In genomic region chr2:110744429-110744828, GRCh38 we compare ENCODE assay signal across 29 cellular contexts. TPM values are rescaled to one million over a fixed set of nuclear protein-coding genes. Genes with fewer than 3 reads are reported as not detected.
A peak's percentile ranks its signal among the peaks of the same experiment; 100 is the strongest.
DNase-seq lines count a peak whose midpoint lies in the region; ATAC-seq, FAIRE-seq and TF ChIP-seq lines count a peak whose summit lies in the region.
"Had no signal": no experiment of that assay in that cellular context is flagged by ENCODE, and none has a peak within 500 bp of the region (broad histone marks: within the 10 kb centered on the region; RNA-seq: fewer than 3 reads in every experiment).

No MANE protein-coding gene starts in this region.

- in situ Hi-C loops in K562 (cut with MboI) = loop anchor here (5.0 kb wide), 1 partner anchor 52 kb away; no protein-coding TSS in a partner anchor

- intact Hi-C loops in K562 (cut with micrococcal nuclease) = no loop called here

- H3K27ac ChIP-seq in KMS-11 = peak overlapping the region; percentile 94
- H3K27ac ChIP-seq in K562 (ENCODE audit: extremely low read depth, low read depth, low read length) = no peak overlapping the region
- H3K27ac ChIP-seq in suprapubic skin = no peak overlapping the region
- H3K27ac ChIP-seq: BLaER1, GM23248, RWPE1 had no signal

- TF ChIP-seq POLR2A in K562 (conservative IDR thresholded peaks at IDR 0.05) (no peak), suprapubic skin (IDR thresholded peaks at IDR 0.05) (no peak)

- ATAC-seq in K562 = peak; percentile 49
- ATAC-seq: T-cell had no signal

- H3K4me1 ChIP-seq in KMS-11 (ENCODE audit: low read depth, poor library complexity, severe bottlenecking) = peaks cover 96% of the 10 kb centered on the region
- H3K4me1 ChIP-seq in K562 (replicated peaks in 1 of 2; ENCODE audit: control insufficient read depth in 2 of 2, insufficient read depth in 2 of 2, low read length in 2 of 2) = peaks cover 0 to 28% of the 10 kb centered on the region in 2 experiments; a peak in 4 of 5 replicates
- H3K4me1 ChIP-seq in suprapubic skin = no peaks in the 10 kb centered on the region
- H3K4me1 ChIP-seq: HAP-1 had no signal

- H3K4me3 ChIP-seq in GM12865 (ENCODE audit: low read depth, low read length) (no peak overlapping the region), KMS-11 (IDR thresholded peaks at IDR 0.05; ENCODE audit: insufficient read depth, low read depth, low read length) (no peak overlapping the region), K562 (no peak overlapping the region), suprapubic skin (no peak overlapping the region)
- H3K4me3 ChIP-seq: BLaER1, GM23248, HAP-1, MG63 had no signal

- TF ChIP-seq EP300 in K562 (IDR thresholded peaks at IDR 0.05; ENCODE audit: low read length) (no peak), suprapubic skin (IDR thresholded peaks at IDR 0.05) (no peak)

- TF ChIP-seq CTCF in GM12865 (IDR thresholded peaks at IDR 0.05; ENCODE audit: insufficient read depth, low read depth, low read length, missing control alignments) (no peak), KMS-11 (conservative IDR thresholded peaks at IDR 0.05; ENCODE audit: low read depth, low read length) (no peak), K562 (IDR thresholded peaks at IDR 0.05 in 2 of 3, conservative IDR thresholded peaks at IDR 0.05 in 1 of 3; ENCODE audit: insufficient read depth in 2 of 3, low read depth in 1 of 3, low read length in 3 of 3) (no peak), suprapubic skin (IDR thresholded peaks at IDR 0.05) (no peak)

- H3K9me3 ChIP-seq in K562 (replicated peaks; ENCODE audit: control insufficient read depth, insufficient read depth, low read depth, low read length) (no peaks in the 10 kb centered on the region), suprapubic skin (no peaks in the 10 kb centered on the region)
- H3K9me3 ChIP-seq: HAP-1, MG63 had no signal

- DNase-seq in GM12865 (ENCODE audit: low read depth) (peak; percentile 38), K562 (ENCODE audit: extremely low read depth in 1 of 4, low spot score in 3 of 4) (peak in 1 of 4 experiments; percentile 17), NCI-H1694 treated with DMSO at 0.1 percent for 48 hours (lab: John Stamatoyannopoulos, UW) (no peak), LoVo (ENCODE audit: low spot score) (no peak), suprapubic skin (ENCODE audit: low spot score in 2 of 2) (no peak)
- DNase-seq in NK-92 treated with Interleukin-12 subunit alpha and Interleukin-12 subunit beta, amount 100 ng/mL, for 24 hours (lab: John Stamatoyannopoulos, UW) = no peak
- DNase-seq: CD4-positive, CD25-positive, alpha-beta regulatory T cell; DMS53; GM23248; HFFc6; IMR-90; Kasumi-1; MG63; NCI-H2029 treated with DMSO at 0.1 percent for 48 hours; NCI-H446 treated with DMSO at 0.1 percent for 48 hours; NCI-H526; NCI-H82; SHP77; T-cell had no signal

- H2AFZ ChIP-seq in KMS-11 (ENCODE audit: low read depth) = no peak overlapping the region
- peak overlapping the region; percentile 75 for H2AFZ ChIP-seq in K562 (ENCODE audit: low read depth, low read length)
- H2AFZ ChIP-seq: GM23248 had no signal

- H3K36me3 ChIP-seq in KMS-11 (ENCODE audit: insufficient read depth) (no peaks in the 10 kb centered on the region), K562 (ENCODE audit: control insufficient read depth, insufficient read depth, low read length) (no peaks in the 10 kb centered on the region), suprapubic skin (no peaks in the 10 kb centered on the region)
- H3K36me3 ChIP-seq: BLaER1, HAP-1, MG63 had no signal

- peak; percentile 55 for FAIRE-seq in K562 (lab: Jason Lieb, UNC)
- FAIRE-seq: A204.1, D721Med, G401.6, GM12892 had no signal

- H3K4me2 ChIP-seq in KMS-11 = peak overlapping the region; percentile 55
- H3K4me2 ChIP-seq in K562 (ENCODE audit: insufficient read depth, low read length) = 0 out of 2 replicates have a peak overlapping the region, but pooled peaks have one; percentile 3
- H3K4me2 ChIP-seq: BLaER1 had no signal

- 4% methylated on average over 4 of the region's 4 CpGs for WGBS in K562 (ENCODE audit: insufficient coverage, low coverage, missing lambda C conversion rate)
- WGBS in suprapubic skin = 82% methylated on average over 4 of the region's 4 CpGs

- CTCF ChIA-PET in K562 (lab: Yijun Ruan, JAX; ENCODE audit: low intra/inter-chr PET ratio) = no interaction called here

- POLR2A ChIA-PET in K562 (lab: Yijun Ruan, JAX) = no interaction called here

- H3K79me2 ChIP-seq in KMS-11 (ENCODE audit: insufficient read depth, low read depth) (peaks cover 82% of the 10 kb centered on the region), K562 (ENCODE audit: control insufficient read depth, insufficient read depth, low read length) (no peaks in the 10 kb centered on the region)

- no TSS peak for BruUV-seq in K562 (replicated peaks; lab: Mats Ljungman, UMichigan)

- H3K27me3 ChIP-seq in KMS-11 (ENCODE audit: insufficient read depth, low read depth) (no peaks in the 10 kb centered on the region), K562 (ENCODE audit: control insufficient read depth in 2 of 2, insufficient read depth in 2 of 2, low read length in 2 of 2) (peaks cover 16 to 19% of the 10 kb centered on the region in 2 experiments), suprapubic skin (peaks cover 42% of the 10 kb centered on the region)
- H3K27me3 ChIP-seq: BLaER1 had no signal

- H4K20me1 ChIP-seq in KMS-11 (ENCODE audit: insufficient read depth) = no peaks in the 10 kb centered on the region
- H4K20me1 ChIP-seq in K562 (replicated peaks; ENCODE audit: control insufficient read depth, insufficient read depth, low read length) = no peaks in the 10 kb centered on the region
- H4K20me1 ChIP-seq: BLaER1 had no signal

- no peaks in the 10 kb centered on the region for H3K9me1 ChIP-seq in K562 (ENCODE audit: control insufficient read depth, insufficient read depth, low read length)

- no peak for TF ChIP-seq RAD21 in K562 (CRISPR knock-in tag; conservative IDR thresholded peaks at IDR 0.05 in 1 of 2, IDR thresholded peaks at IDR 0.05 in 1 of 2)

- peak overlapping the region; percentile 18; the same call in 1 of the 2 replicates for H3K9ac ChIP-seq in KMS-11
- no peak overlapping the region for H3K9ac ChIP-seq in K562 (ENCODE audit: insufficient read depth in 1 of 2, low read depth in 2 of 2, low read length in 2 of 2)
- H3K9ac ChIP-seq: BLaER1, GM23248 had no signal

TF ChIP-seq in K562, 482 proteins besides CTCF, POLR2A, EP300 and RAD21 (continues in another document):
- TF ChIP-seq ATF3 (IDR thresholded peaks at IDR 0.05) (no peak), ATF3 (CRISPR knock-in tag; conservative IDR thresholded peaks at IDR 0.05) (no peak), CREB3 (tag; conservative IDR thresholded peaks at IDR 0.05; ENCODE audit: low read depth) (no peak), VEZF1 (CRISPR knock-in tag; IDR thresholded peaks at IDR 0.05) (no peak)

RNA-seq across cellular contexts. Expression of gene ACOXL, which starts 12.1 kb away (rescaled TPM):
- total RNA-seq in K562 (2011; cell fraction: chromatin; rRNA removed; ENCODE audit: low replicate concordance) = 0.35 and 0.42 TPM in 2 replicates
- total RNA-seq in K562 (2011; cell fraction: nucleolus; rRNA removed) = 0.17 and 0.53 TPM in 2 replicates
- total RNA-seq in K562 (2011; cell fraction: nucleoplasm; rRNA removed) = 0.23 and 0.59 TPM in 2 replicates
- not detected in 2 replicates for total RNA-seq in K562 (2014; rRNA removed)
- 0.06 TPM in 1 of 2 replicates, not detected in the other for total RNA-seq in K562 (2014; rRNA removed; fragmentation: Illumina TruSeq; extraction: Trizol)
- not detected in 2 replicates for total RNA-seq in K562 (2015; rRNA removed; fragmentation: Illumina TruSeq; extraction: Trizol)
- total RNA-seq in K562 (2021) = 0.22 and 0.31 TPM in 2 replicates
- 0.49 and 0.56 TPM in 2 replicates for polyA plus RNA-seq in K562 (2011; rRNA removed)
- 0.25 and 0.28 TPM in 2 replicates for polyA plus RNA-seq in K562 (2011; cell fraction: cytosol; rRNA removed)
- polyA plus RNA-seq in K562 (2011; cell fraction: nucleus; rRNA removed) = 0.52 and 0.82 TPM in 2 replicates
- polyA plus RNA-seq in K562 (2012) = 0.12 TPM in 1 of 2 replicates, not detected in the other
- not detected in 2 replicates for polyA plus RNA-seq in K562 (2014; fragmentation: Illumina TruSeq; extraction: Trizol)
- not detected for polyA plus RNA-seq in K562 (2014; fragmentation: Nextera tagmentation; extraction: Ambion mirVana)
- polyA plus RNA-seq in K562 (2014; rRNA removed) = not detected in 2 replicates
- polyA minus RNA-seq in K562 (2011; rRNA and poly(A)+ RNA removed) = 0.39 and 0.56 TPM in 2 replicates
- not detected in 2 replicates for polyA minus RNA-seq in K562 (2011; cell fraction: cytosol; rRNA and poly(A)+ RNA removed)
- 0.44 and 0.94 TPM in 2 replicates for polyA minus RNA-seq in K562 (2011; cell fraction: nucleus; rRNA and poly(A)+ RNA removed)
- under 1 TPM in 1 of 4 donors, not detected in 3; 0.64 TPM for total RNA-seq in suprapubic skin
- total RNA-seq: CD4-positive, CD25-positive, alpha-beta regulatory T cell; GM23248; HFFc6; IMR-90; SK-MEL-5 had no signal
- polyA plus RNA-seq: AG04450, GM23248, IMR-90 had no signal
